Comparison of ENCODE assay signal across 8 cellular contexts in genomic region chr20:33291830-33292355, GRCh38.
DNase-seq lines count a peak whose midpoint lies in the region; ATAC-seq and FAIRE-seq lines count a peak whose summit lies in the region.

No MANE protein-coding gene starts in this region.

- FAIRE-seq in HTR-8/SVneo (lab: Jason Lieb, UNC), result no peak

- peak; percentile 32 for DNase-seq in CMK (ENCODE audit: low read depth)
- DNase-seq in HTR-8/SVneo (ENCODE audit: insufficient read length, low spot score), result peak; percentile 51
- peak; percentile 49 for DNase-seq in T follicular helper cell (ENCODE audit: low read depth)
- DNase-seq in activated naive CD8-positive, alpha-beta T cell treated with anti-CD3 and anti-CD28 coated beads, Interleukin-2, amount 50 U/mL, for 24 hours, result peak; percentile 74
- peak; percentile 89 for DNase-seq in iPS-NIHi7 (ENCODE audit: extremely low spot score)
- peak; percentile 77 to 79 for DNase-seq in stimulated activated CD4-positive, alpha-beta T cell treated with anti-CD3 and anti-CD28 coated beads, Interleukin-2, amount 100 ng/mL, for 24 hours

- no peaks in the 10 kb centered on the region for H3K4me1 Mint-ChIP-seq in activated naive CD8-positive, alpha-beta T cell treated with anti-CD3 and anti-CD28 coated beads, Interleukin-2, amount 50 U/mL, for 24 hours

- ATAC-seq in activated naive CD8-positive, alpha-beta T cell treated with anti-CD3 and anti-CD28 coated beads, Interleukin-2, amount 50 U/mL, for 24 hours, result no peak
- ATAC-seq in GM18511 (IDR thresholded peaks at IDR 0.05; ENCODE audit: unreplicated experiment) (no peak), HG02885 (IDR thresholded peaks at IDR 0.05; ENCODE audit: poor library complexity, unreplicated experiment) (no peak)

- H3K27ac Mint-ChIP-seq in activated naive CD8-positive, alpha-beta T cell treated with anti-CD3 and anti-CD28 coated beads, Interleukin-2, amount 50 U/mL, for 24 hours, result no peak overlapping the region

- peaks cover 7% of the 10 kb centered on the region for H3K27me3 Mint-ChIP-seq in activated naive CD8-positive, alpha-beta T cell treated with anti-CD3 and anti-CD28 coated beads, Interleukin-2, amount 50 U/mL, for 24 hours

- H3K9me3 Mint-ChIP-seq in activated naive CD8-positive, alpha-beta T cell treated with anti-CD3 and anti-CD28 coated beads, Interleukin-2, amount 50 U/mL, for 24 hours, result no peaks in the 10 kb centered on the region

- no peaks in the 10 kb centered on the region for H3K36me3 Mint-ChIP-seq in activated naive CD8-positive, alpha-beta T cell treated with anti-CD3 and anti-CD28 coated beads, Interleukin-2, amount 50 U/mL, for 24 hours (ENCODE audit: low read depth)

- no peak overlapping the region for H3K4me3 Mint-ChIP-seq in activated naive CD8-positive, alpha-beta T cell treated with anti-CD3 and anti-CD28 coated beads, Interleukin-2, amount 50 U/mL, for 24 hours

Comparison
In these comparisons a context has a peak if more than half of its experiments do, and no peak if none do; other contexts are left out.
1. DNase-seq: peak in every context shown above with its lines; median percentile 89 in iPS-NIHi7; 78 in stimulated activated CD4-positive, alpha-beta T cell treated with anti-CD3 and anti-CD28 coated beads, Interleukin-2, amount 100 ng/mL, for 24 hours; 74 in activated naive CD8-positive, alpha-beta T cell treated with anti-CD3 and anti-CD28 coated beads, Interleukin-2, amount 50 U/mL, for 24 hours; 51 in HTR-8/SVneo; 49 in T follicular helper cell; 32 in CMK.